22 cellular contexts compared by ENCODE assay signal in genomic region chr2:168596881-168597280, GRCh38.
DNase-seq lines count a peak whose midpoint lies in the region; ATAC-seq and TF ChIP-seq lines count a peak whose summit lies in the region.
"Had no signal": no experiment of that assay in that cellular context is flagged by ENCODE, and none has a peak within 500 bp of the region (broad histone marks: within the 10 kb centered on the region; RNA-seq: fewer than 3 reads in every experiment).

No MANE protein-coding gene starts in this region.

- H3K4me1 ChIP-seq in hepatocyte (ENCODE audit: insufficient read depth): peaks cover 4% of the 10 kb centered on the region
- H3K4me1 ChIP-seq in colonic mucosa: peaks cover 6% of the 10 kb centered on the region
- H3K4me1 ChIP-seq: ascending aorta had no signal

- intact Hi-C loops in colonic mucosa (cut with DNase I): no loop called here

- H3K27me3 ChIP-seq in hepatocyte (no peaks in the 10 kb centered on the region), colonic mucosa (no peaks in the 10 kb centered on the region)
- H3K27me3 ChIP-seq: ascending aorta, esophagus muscularis mucosa, gastroesophageal sphincter, neutrophil, thyroid gland had no signal

- CTCF ChIA-PET in RWPE1 (lab: Yijun Ruan, JAX): interaction anchor here (0.8 kb wide), 1 partner anchor 1163 kb away, joined by 3 read pairs; no protein-coding TSS in a partner anchor

- H3K79me2 ChIP-seq in hepatocyte: peaks cover 94% of the 10 kb centered on the region

- TF ChIP-seq CTCF in RWPE1 (conservative IDR thresholded peaks at IDR 0.05; ENCODE audit: low read depth): no peak
- no peak for TF ChIP-seq CTCF in hepatocyte (IDR thresholded peaks at IDR 0.05; ENCODE audit: poor library complexity)
- TF ChIP-seq CTCF in colonic mucosa (IDR thresholded peaks at IDR 0.05): no peak

- no peak for ATAC-seq in GM18909 (IDR thresholded peaks at IDR 0.05; ENCODE audit: poor library complexity, unreplicated experiment)
- ATAC-seq: gastroesophageal sphincter; stimulated activated naive B cell treated with anti-CD40 and anti-IgM and Interleukin-4, amounts not matched to agents 10 μg/mL and 1 μg/mL and 100 μg/mL, for 72 hours had no signal

- H3K36me3 ChIP-seq in hepatocyte (replicated peaks; ENCODE audit: insufficient read depth, low read depth): no peaks in the 10 kb centered on the region
- no peaks in the 10 kb centered on the region for H3K36me3 ChIP-seq in colonic mucosa
- H3K36me3 ChIP-seq: ascending aorta, esophagus muscularis mucosa, gastroesophageal sphincter, neutrophil, thyroid gland had no signal

- no peak overlapping the region for H2AFZ ChIP-seq in hepatocyte

- 86% methylated on average over 3 of the region's 3 CpGs for WGBS in hepatocyte (ENCODE audit: low lambda C conversion rate, missing lambda C conversion rate)

- no peak overlapping the region for H3K4me3 ChIP-seq in hepatocyte
- H3K4me3 ChIP-seq in colonic mucosa: no peak overlapping the region
- H3K4me3 ChIP-seq: ascending aorta, esophagus muscularis mucosa, gastroesophageal sphincter, skin epidermis, thyroid gland had no signal

- H3K27ac ChIP-seq in RWPE1 (no peak overlapping the region), hepatocyte (peak overlapping the region; percentile 35), colonic mucosa (no peak overlapping the region)
- H3K27ac ChIP-seq: ascending aorta, esophagus muscularis mucosa, gastroesophageal sphincter, neutrophil, skin epidermis, thyroid gland had no signal

- POLR2A ChIA-PET in RWPE1 (lab: Yijun Ruan, JAX; ENCODE audit: low non-redundant PET): no interaction called here

- H3K9me2 ChIP-seq in hepatocyte (replicated peaks; ENCODE audit: insufficient read depth): no peaks in the 10 kb centered on the region

- H3K9me3 ChIP-seq in hepatocyte (ENCODE audit: low read depth): no peaks in the 10 kb centered on the region
- no peaks in the 10 kb centered on the region for H3K9me3 ChIP-seq in colonic mucosa
- H3K9me3 ChIP-seq: ascending aorta, esophagus muscularis mucosa, gastroesophageal sphincter, neutrophil, thyroid gland had no signal

- no peaks in the 10 kb centered on the region for H4K20me1 ChIP-seq in hepatocyte (ENCODE audit: insufficient read depth, poor library complexity, severe bottlenecking)

- peak; percentile 20 for DNase-seq in ACHN
- DNase-seq in Daoy (ENCODE audit: low read depth): peak; percentile 7
- DNase-seq in RWPE1 (ENCODE audit: low spot score): peak; percentile 38
- DNase-seq in hepatocyte (ENCODE audit: low spot score): no peak
- DNase-seq in colonic mucosa: no peak
- no peak for DNase-seq in DMS153 (lab: John Stamatoyannopoulos, UW)
- DNase-seq: activated gamma-delta T cell treated with Interleukin-2 at 50 U/mL for 16 hours; AML-193; effector CD4-positive, alpha-beta T cell; kidney; NCI-H1417 treated with DMSO at 0.1 percent for 48 hours; NCI-H2107; NCI-H510A; stimulated activated CD4-positive, alpha-beta T cell treated with anti-CD3 and anti-CD28 coated beads, Interleukin-2, amount 100 ng/mL, for 24 hours; stimulated activated naive B cell treated with anti-CD40 and anti-IgM and Interleukin-4, amounts not matched to agents 10 μg/mL and 1 μg/mL and 100 μg/mL, for 72 hours; thyroid gland had no signal

- no peak overlapping the region for H3K9ac ChIP-seq in colonic mucosa (ENCODE audit: low read depth in 2 of 2, low read length in 2 of 2)

- H3K4me2 ChIP-seq in hepatocyte: no peak overlapping the region

- in situ Hi-C loops in ACHN (cut with HindIII; ENCODE audit: low pct_ligation_motif_present, low pct_unique_long_range_greater_than_20kb, low sequenced_read_pairs): no loop called here

Comparison
In these comparisons a context has a peak if more than half of its experiments do, and no peak if none do; other contexts are left out.
1. DNase-seq: peak in ACHN (single experiment), Daoy (single experiment) and RWPE1 (single experiment); none in hepatocyte (single experiment), colonic mucosa (single experiment) and DMS153 (single experiment).